Comparison of ENCODE assay signal across 22 cellular contexts in genomic region chr9:104802110-104802509, GRCh38. TPM values are rescaled to one million over a fixed set of nuclear protein-coding genes. Genes with fewer than 3 reads are reported as not detected.
DNase-seq lines count a peak whose midpoint lies in the region; TF ChIP-seq lines count a peak whose summit lies in the region.
"Had no signal": no experiment of that assay in that cellular context is flagged by ENCODE, and none has a peak within 500 bp of the region (broad histone marks: within the 10 kb centered on the region; RNA-seq: fewer than 3 reads in every experiment).

No MANE protein-coding gene starts in this region.

- H3K9ac ChIP-seq in HUES64 (ENCODE audit: low read depth, low read length) = 0 out of 2 replicates have a peak overlapping the region, but pooled peaks have one; percentile 20
- H3K9ac ChIP-seq: BLaER1 had no signal

- peak overlapping the region; percentile 9 for H3K27ac Mint-ChIP-seq in progenitor cell of endocrine pancreas
- H3K27ac Mint-ChIP-seq in activated T-helper 1 cell treated with anti-CD3 and anti-CD28 coated beads, Interleukin-12 subunit alpha, Interleukin-12 subunit beta, Interleukin-2, Interleukin-4 antibody, amounts not matched to agents 30 ng/mL and 10 ng/mL and 1 ng/mL, durations not matched to agents 14 hours and 24 hours and 36 hours = no peak overlapping the region
- H3K27ac Mint-ChIP-seq: H9 had no signal

- no peaks in the 10 kb centered on the region for H3K27me3 Mint-ChIP-seq in progenitor cell of endocrine pancreas
- H3K27me3 Mint-ChIP-seq in activated T-helper 1 cell treated with anti-CD3 and anti-CD28 coated beads, Interleukin-12 subunit alpha, Interleukin-12 subunit beta, Interleukin-2, Interleukin-4 antibody, amounts not matched to agents 30 ng/mL and 10 ng/mL and 1 ng/mL, durations not matched to agents 14 hours and 24 hours and 36 hours (ENCODE audit: insufficient read depth) = no peaks in the 10 kb centered on the region
- H3K27me3 Mint-ChIP-seq: CD4-positive, alpha-beta memory T cell; IgD-negative memory B cell had no signal

- no peak for TF ChIP-seq CTCF in progenitor cell of endocrine pancreas (IDR thresholded peaks at IDR 0.05; ENCODE audit: unreplicated experiment)

- no peak overlapping the region for H3K4me3 ChIP-seq in HUES64 (ENCODE audit: low read length)
- H3K4me3 ChIP-seq: BLaER1, GM12878, MG63, Peyer's patch had no signal

- DNase-seq in Daoy (ENCODE audit: low read depth) = peak; percentile 64
- peak; percentile 36 for DNase-seq in cerebellum (ENCODE audit: low spot score)
- DNase-seq in progenitor cell of endocrine pancreas (ENCODE audit: low spot score, unreplicated experiment) = no peak
- no peak for DNase-seq in activated CD4-positive, alpha-beta T cell treated with anti-CD3 and anti-CD28 coated beads, Interleukin-2, amount 50 U/mL, for 48 hours
- DNase-seq in activated T-helper 1 cell treated with anti-CD3 and anti-CD28 coated beads, Interleukin-12 subunit alpha, Interleukin-12 subunit beta, Interleukin-2, Interleukin-4 antibody, amounts not matched to agents 30 ng/mL and 10 ng/mL and 1 ng/mL, durations not matched to agents 14 hours and 24 hours and 36 hours (ENCODE audit: low spot score) = no peak
- DNase-seq in activated CD8-positive, alpha-beta memory T cell treated with anti-CD3 and anti-CD28 coated beads, Interleukin-2, amount 50 U/mL, for 48 hours = no peak
- DNase-seq: CD4-positive, alpha-beta memory T cell; DMS153; H9; Kasumi-1; MG63; NCI-H1048; NCI-H1436; NCI-H1930; NCI-H446; NCI-H526 treated with DMSO at 0.1 percent for 48 hours; NK-92 treated with Interleukin-12 subunit alpha and Interleukin-12 subunit beta, amount 100 ng/mL, for 24 hours; Peyer's patch had no signal

- H3K4me1 Mint-ChIP-seq in progenitor cell of endocrine pancreas (ENCODE audit: low read depth) = no peaks in the 10 kb centered on the region
- H3K4me1 Mint-ChIP-seq in activated T-helper 1 cell treated with anti-CD3 and anti-CD28 coated beads, Interleukin-12 subunit alpha, Interleukin-12 subunit beta, Interleukin-2, Interleukin-4 antibody, amounts not matched to agents 30 ng/mL and 10 ng/mL and 1 ng/mL, durations not matched to agents 14 hours and 24 hours and 36 hours (ENCODE audit: low read depth) = no peaks in the 10 kb centered on the region
- H3K4me1 Mint-ChIP-seq: CD4-positive, alpha-beta memory T cell; H9; IgD-negative memory B cell had no signal

- H3K36me3 ChIP-seq in HUES64 (ENCODE audit: insufficient read depth, low read length) = peaks cover 61% of the 10 kb centered on the region
- H3K36me3 ChIP-seq: MG63 had no signal

- peaks cover 16% of the 10 kb centered on the region for H3K36me3 Mint-ChIP-seq in progenitor cell of endocrine pancreas (ENCODE audit: insufficient read depth)
- H3K36me3 Mint-ChIP-seq in activated T-helper 1 cell treated with anti-CD3 and anti-CD28 coated beads, Interleukin-12 subunit alpha, Interleukin-12 subunit beta, Interleukin-2, Interleukin-4 antibody, amounts not matched to agents 30 ng/mL and 10 ng/mL and 1 ng/mL, durations not matched to agents 14 hours and 24 hours and 36 hours (ENCODE audit: low read depth) = no peaks in the 10 kb centered on the region

- intact Hi-C loops in activated T-helper 1 cell treated with anti-CD3 and anti-CD28 coated beads, Interleukin-12 subunit alpha, Interleukin-12 subunit beta, Interleukin-2, Interleukin-4 antibody, amounts not matched to agents 30 ng/mL and 10 ng/mL and 1 ng/mL, durations not matched to agents 14 hours and 24 hours and 36 hours (cut with micrococcal nuclease) = no loop called here

- H3K27me3 ChIP-seq in HUES64 (ENCODE audit: insufficient read depth, low read length) = no peaks in the 10 kb centered on the region
- H3K27me3 ChIP-seq: BLaER1, MG63, Peyer's patch had no signal

- H3K27ac ChIP-seq in HUES64 (ENCODE audit: low read depth, low read length) = no peak overlapping the region
- H3K27ac ChIP-seq: BLaER1, Peyer's patch had no signal

- H3K4me3 Mint-ChIP-seq in progenitor cell of endocrine pancreas (ENCODE audit: low read depth) = no peak overlapping the region
- H3K4me3 Mint-ChIP-seq in activated T-helper 1 cell treated with anti-CD3 and anti-CD28 coated beads, Interleukin-12 subunit alpha, Interleukin-12 subunit beta, Interleukin-2, Interleukin-4 antibody, amounts not matched to agents 30 ng/mL and 10 ng/mL and 1 ng/mL, durations not matched to agents 14 hours and 24 hours and 36 hours = no peak overlapping the region
- H3K4me3 Mint-ChIP-seq: CD4-positive, alpha-beta memory T cell; H9; IgD-negative memory B cell had no signal

- WGBS in HUES64 = 93% methylated on average over 5 of the region's 5 CpGs

- H3K9me3 ChIP-seq in HUES64 (ENCODE audit: insufficient read depth, low read depth, low read length) = no peaks in the 10 kb centered on the region
- H3K9me3 ChIP-seq: BLaER1, MG63, Peyer's patch had no signal

- H3K9me3 Mint-ChIP-seq in progenitor cell of endocrine pancreas (ENCODE audit: low read depth) = no peaks in the 10 kb centered on the region
- no peaks in the 10 kb centered on the region for H3K9me3 Mint-ChIP-seq in activated T-helper 1 cell treated with anti-CD3 and anti-CD28 coated beads, Interleukin-12 subunit alpha, Interleukin-12 subunit beta, Interleukin-2, Interleukin-4 antibody, amounts not matched to agents 30 ng/mL and 10 ng/mL and 1 ng/mL, durations not matched to agents 14 hours and 24 hours and 36 hours
- H3K9me3 Mint-ChIP-seq: CD4-positive, alpha-beta memory T cell; H9; IgD-negative memory B cell had no signal

- no peaks in the 10 kb centered on the region for H3K4me1 ChIP-seq in HUES64 (ENCODE audit: insufficient read depth, low read length)
- H3K4me1 ChIP-seq: BLaER1, Peyer's patch had no signal

RNA-seq across cellular contexts. Expression of gene NIPSNAP3B, which starts 38.2 kb away (rescaled TPM):
- 0.06 TPM in 1 of 2 replicates, not detected in the other for total RNA-seq in Daoy (2014; rRNA removed; shearing (Covaris generic))
- polyA plus RNA-seq in HUES64 (2013, experiment 1 of 2) = 0.55 TPM
- 0.95 TPM for polyA plus RNA-seq in HUES64 (2013, experiment 2 of 2)
- 7.7 TPM for total RNA-seq in cerebellum
- 5.5 and 7.8 TPM in 2 replicates for total RNA-seq in progenitor cell of endocrine pancreas
- total RNA-seq in activated T-helper 1 cell treated with anti-CD3 and anti-CD28 coated beads, Interleukin-12 subunit alpha, Interleukin-12 subunit beta, Interleukin-2, Interleukin-4 antibody, amounts not matched to agents 30 ng/mL and 10 ng/mL and 1 ng/mL, durations not matched to agents 14 hours and 24 hours and 36 hours = 0.36 and 0.47 TPM in 2 replicates

RNA-seq across cellular contexts. Expression of gene NIPSNAP3A, which starts 54.6 kb away (rescaled TPM):
- total RNA-seq in Daoy (2014; rRNA removed; shearing (Covaris generic)) = 19.1 and 20.7 TPM in 2 replicates
- polyA plus RNA-seq in HUES64 (2013, experiment 1 of 2) = 10.3 TPM
- polyA plus RNA-seq in HUES64 (2013, experiment 2 of 2) = 12.8 TPM
- 39.0 TPM for total RNA-seq in cerebellum
- 25.1 and 26.4 TPM in 2 replicates for total RNA-seq in progenitor cell of endocrine pancreas
- total RNA-seq in activated T-helper 1 cell treated with anti-CD3 and anti-CD28 coated beads, Interleukin-12 subunit alpha, Interleukin-12 subunit beta, Interleukin-2, Interleukin-4 antibody, amounts not matched to agents 30 ng/mL and 10 ng/mL and 1 ng/mL, durations not matched to agents 14 hours and 24 hours and 36 hours = 8.3 and 9.2 TPM in 2 replicates

Comparison
In these comparisons a context has a peak if more than half of its experiments do, and no peak if none do; other contexts are left out.
1. DNase-seq: peak in Daoy (single experiment) and cerebellum (single experiment); none in progenitor cell of endocrine pancreas (single experiment), activated CD4-positive, alpha-beta T cell treated with anti-CD3 and anti-CD28 coated beads, Interleukin-2, amount 50 U/mL, for 48 hours (0 of 2), activated T-helper 1 cell treated with anti-CD3 and anti-CD28 coated beads, Interleukin-12 subunit alpha, Interleukin-12 subunit beta, Interleukin-2, Interleukin-4 antibody, amounts not matched to agents 30 ng/mL and 10 ng/mL and 1 ng/mL, durations not matched to agents 14 hours and 24 hours and 36 hours (single experiment) and activated CD8-positive, alpha-beta memory T cell treated with anti-CD3 and anti-CD28 coated beads, Interleukin-2, amount 50 U/mL, for 48 hours (single experiment).